13 cellular contexts compared by ENCODE assay signal in the genomic region with DNA sequence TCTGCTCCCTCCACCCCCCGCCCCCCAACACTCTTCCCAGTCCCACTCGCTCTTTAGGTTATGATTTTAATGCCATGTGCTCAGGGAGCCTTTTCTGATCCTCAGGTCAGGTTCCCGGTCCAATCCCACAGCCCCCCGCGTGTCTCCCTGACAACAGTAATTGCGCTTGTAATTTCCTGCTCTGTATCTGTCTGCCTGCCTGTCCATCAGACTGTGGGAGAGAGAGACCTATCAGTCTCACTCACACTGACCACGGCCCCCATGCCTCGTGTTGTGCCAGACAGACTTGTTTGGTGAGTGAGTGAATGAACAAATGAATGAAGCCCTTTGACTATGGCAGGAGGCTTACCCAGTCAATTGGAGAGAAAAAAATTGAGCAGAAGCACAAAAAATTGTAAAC. TPM values are rescaled to one million over a fixed set of nuclear protein-coding genes. Genes with fewer than 3 reads are reported as not detected.
DNase-seq lines count a peak whose midpoint lies in the region; ATAC-seq, FAIRE-seq and TF ChIP-seq lines count a peak whose summit lies in the region.
"Had no signal": no experiment of that assay in that cellular context is flagged by ENCODE, and none has a peak within 500 bp of the region (broad histone marks: within the 10 kb centered on the region; RNA-seq: fewer than 3 reads in every experiment).

No MANE protein-coding gene starts in this region.

- no peak overlapping the region; the same call in 1 of the 2 replicates for H3K4me2 ChIP-seq in HepG2 (ENCODE audit: low read depth, low read length)

- intact Hi-C loops in HepG2 (cut with micrococcal nuclease; ENCODE audit: unreplicated experiment): no loop called here
- intact Hi-C loops in uterus (cut with DNase I; ENCODE audit: low total_unique reads): loop anchor here (5.0 kb wide), 1 partner anchor 79 kb away; no protein-coding TSS in a partner anchor

- no peak overlapping the region for H3K4me3 Mint-ChIP-seq in activated naive CD8-positive, alpha-beta T cell treated with anti-CD3 and anti-CD28 coated beads, Interleukin-2, amount 10 ng/mL, durations not matched to agents 7 days and 5 days

- in situ Hi-C loops in HepG2 (cut with HindIII; ENCODE audit: extremely low pct_ligation_motif_present, low pct_unique_long_range_greater_than_20kb): no loop called here

- no peak overlapping the region for H2AFZ ChIP-seq in HepG2 (ENCODE audit: low read length)

- no peaks in the 10 kb centered on the region for H3K9me3 Mint-ChIP-seq in activated naive CD8-positive, alpha-beta T cell treated with anti-CD3 and anti-CD28 coated beads, Interleukin-2, amount 10 ng/mL, durations not matched to agents 7 days and 5 days

- TF ChIP-seq RAD21 in liver (IDR thresholded peaks at IDR 0.05) (no peak), HepG2 (CRISPR knock-in tag; IDR thresholded peaks at IDR 0.05) (no peak)

- peaks cover 9% of the 10 kb centered on the region for H3K36me3 Mint-ChIP-seq in activated naive CD8-positive, alpha-beta T cell treated with anti-CD3 and anti-CD28 coated beads, Interleukin-2, amount 10 ng/mL, durations not matched to agents 7 days and 5 days

- ATAC-seq in HepG2 (no peak), HG03196 (IDR thresholded peaks at IDR 0.05; ENCODE audit: unreplicated experiment) (no peak)
- no peak for ATAC-seq in activated naive CD8-positive, alpha-beta T cell treated with anti-CD3 and anti-CD28 coated beads, Interleukin-2, amount 10 ng/mL, durations not matched to agents 7 days and 5 days (ENCODE audit: low read depth)

- TF ChIP-seq CTCF in liver (IDR thresholded peaks at IDR 0.05; ENCODE audit: low read depth, low read length, missing input control) (no peak), HepG2 (CRISPR knock-in tag; IDR thresholded peaks at IDR 0.05) (no peak), uterus (IDR thresholded peaks at IDR 0.05) (no peak)

- H3K27me3 ChIP-seq in liver (ENCODE audit: control insufficient read depth in 4 of 4, insufficient read depth in 4 of 4, low read length in 3 of 4) (no peaks in the 10 kb centered on the region), HepG2 (ENCODE audit: control insufficient read depth in 1 of 2, insufficient read depth in 2 of 2, low read length in 2 of 2) (no peaks in the 10 kb centered on the region), muscle layer of duodenum (ENCODE audit: low read depth, low read length) (no peaks in the 10 kb centered on the region), uterus (no peaks in the 10 kb centered on the region)
- H3K27me3 ChIP-seq: brain microvascular endothelial cell had no signal

- H3K36me3 ChIP-seq in liver (ENCODE audit: control insufficient read depth in 4 of 4, insufficient read depth in 3 of 4, low read depth in 1 of 4, low read length in 3 of 4) (no peaks in the 10 kb centered on the region), HepG2 (replicated peaks in 1 of 2; ENCODE audit: control insufficient read depth in 1 of 2, insufficient read depth in 2 of 2, low read length in 2 of 2) (no peaks in the 10 kb centered on the region), muscle layer of duodenum (ENCODE audit: control insufficient read depth in 1 of 2, insufficient read depth in 2 of 2, low read length in 2 of 2) (no peaks in the 10 kb centered on the region), uterus (no peaks in the 10 kb centered on the region)
- H3K36me3 ChIP-seq: brain microvascular endothelial cell had no signal

- TF ChIP-seq EP300 in HepG2 (IDR thresholded peaks at IDR 0.05; ENCODE audit: low read depth in 2 of 2, low read length in 2 of 2): no peak
- no peak for TF ChIP-seq EP300 in HepG2 (CRISPR knock-in tag; IDR thresholded peaks at IDR 0.05; ENCODE audit: borderline replicate concordance)

- no peaks in the 10 kb centered on the region for H3K27me3 Mint-ChIP-seq in activated naive CD8-positive, alpha-beta T cell treated with anti-CD3 and anti-CD28 coated beads, Interleukin-2, amount 10 ng/mL, durations not matched to agents 7 days and 5 days

- CTCF ChIA-PET in HepG2 (lab: Yijun Ruan, JAX; ENCODE audit: low intra/inter-chr PET ratio, low total read pairs): no interaction called here

- H3K9me3 ChIP-seq in liver (ENCODE audit: control insufficient read depth in 4 of 4, low read length in 3 of 4) (no peaks in the 10 kb centered on the region), HepG2 (ENCODE audit: low read length) (no peaks in the 10 kb centered on the region), muscle layer of duodenum (ENCODE audit: control insufficient read depth in 1 of 2, low read length in 2 of 2) (no peaks in the 10 kb centered on the region), uterus (no peaks in the 10 kb centered on the region)
- H3K9me3 ChIP-seq: mucosa of descending colon had no signal

- WGBS in liver: 53% methylated on average over 8 of the region's 8 CpGs
- 81% methylated on average over 8 of the region's 8 CpGs for WGBS in HepG2 (ENCODE audit: low lambda C conversion rate)

- BruUV-seq in HepG2 (replicated peaks; lab: Mats Ljungman, UMichigan): no TSS peak

- H3K27ac Mint-ChIP-seq in activated naive CD8-positive, alpha-beta T cell treated with anti-CD3 and anti-CD28 coated beads, Interleukin-2, amount 10 ng/mL, durations not matched to agents 7 days and 5 days: peak overlapping the region; percentile 65

- peaks cover 68% of the 10 kb centered on the region for H3K4me1 Mint-ChIP-seq in activated naive CD8-positive, alpha-beta T cell treated with anti-CD3 and anti-CD28 coated beads, Interleukin-2, amount 10 ng/mL, durations not matched to agents 7 days and 5 days

- peak overlapping the region in 1 of 2 donors; percentile 18 for H3K9ac ChIP-seq in liver (ENCODE audit: low read depth in 1 of 2, low read length in 2 of 2)
- no peak overlapping the region for H3K9ac ChIP-seq in HepG2 (ENCODE audit: insufficient read depth, low read depth, low read length)

- H3K4me1 ChIP-seq in liver (ENCODE audit: control insufficient read depth in 4 of 4, insufficient read depth in 4 of 4, low read length in 3 of 4): peaks cover 29 to 83% (median 65%) of the 10 kb centered on the region in 4 donors
- peaks cover 89% of the 10 kb centered on the region for H3K4me1 ChIP-seq in HepG2 (ENCODE audit: insufficient read depth, low read length)
- H3K4me1 ChIP-seq in muscle layer of duodenum (ENCODE audit: control insufficient read depth in 1 of 2, insufficient read depth in 2 of 2, low read length in 2 of 2): peaks cover 55 to 77% of the 10 kb centered on the region in 2 donors
- peaks cover 27 to 43% of the 10 kb centered on the region in 2 donors for H3K4me1 ChIP-seq in uterus

- FAIRE-seq in HepG2 (lab: Jason Lieb, UNC): no peak
- FAIRE-seq: GM18507 had no signal

- no peak for DNase-seq in HepG2 (ENCODE audit: low spot score)
- no peak for DNase-seq in activated naive CD8-positive, alpha-beta T cell treated with anti-CD3 and anti-CD28 coated beads, Interleukin-2, amount 10 ng/mL, durations not matched to agents 7 days and 5 days
- no peak for DNase-seq in uterus
- DNase-seq in hepatic stellate cell (ENCODE audit: low spot score): no peak
- no peak for DNase-seq in activated naive CD4-positive, alpha-beta T cell treated with anti-CD3 and anti-CD28 coated beads, Interleukin-2, amount 50 U/mL, for 16 hours
- DNase-seq: activated CD4-positive, CD25-positive, alpha-beta regulatory T cell treated with anti-CD3 and anti-CD28 coated beads, Interleukin-2, amount 50 U/mL, for 72 hours; brain microvascular endothelial cell; stimulated activated CD4-positive, alpha-beta T cell treated with anti-CD3 and anti-CD28 coated beads, Interleukin-2, amount 100 ng/mL, for 24 hours had no signal

- peak overlapping the region; percentile 82 to 87 for H3K27ac ChIP-seq in liver (ENCODE audit: low read depth in 1 of 2, low read length in 2 of 2)
- H3K27ac ChIP-seq in HepG2 (ENCODE audit: extremely low read length, insufficient read depth, low read length): no peak overlapping the region
- peak overlapping the region; percentile 45 for H3K27ac ChIP-seq in muscle layer of duodenum (ENCODE audit: low read length)
- H3K27ac ChIP-seq in uterus: peak overlapping the region; percentile 88 to 91
- H3K27ac ChIP-seq: brain microvascular endothelial cell had no signal

- peaks cover 14% of the 10 kb centered on the region for H3K79me2 ChIP-seq in HepG2 (ENCODE audit: insufficient read depth, low read length)

- TF ChIP-seq POLR2A in HepG2 (IDR thresholded peaks at IDR 0.05; ENCODE audit: insufficient read depth in 1 of 2, low read depth in 2 of 2, low read length in 2 of 2): no peak
- no peak for TF ChIP-seq POLR2A in uterus (IDR thresholded peaks at IDR 0.05)

- H4K20me1 ChIP-seq in HepG2 (ENCODE audit: insufficient read depth, low read length): peaks cover 3% of the 10 kb centered on the region

- POLR2A ChIA-PET in HepG2 (lab: Yijun Ruan, JAX): no interaction called here
- POLR2A ChIA-PET in activated naive CD8-positive, alpha-beta T cell treated with anti-CD3 and anti-CD28 coated beads, Interleukin-2, amount 10 ng/mL, durations not matched to agents 7 days and 5 days (lab: Charles Lee): no interaction called here

- H3K4me3 ChIP-seq in liver (ENCODE audit: low read depth in 1 of 3, low read length in 3 of 3) (no peak overlapping the region), HepG2 (replicated peaks in 1 of 3; ENCODE audit: insufficient read depth in 1 of 3, low read depth in 2 of 3, low read length in 3 of 3) (no peak overlapping the region), muscle layer of duodenum (ENCODE audit: low read depth in 1 of 2, low read length in 2 of 2) (no peak overlapping the region), uterus (no peak overlapping the region)
- H3K4me3 ChIP-seq: mucosa of descending colon had no signal

RNA-seq across cellular contexts. Expression of a gene that starts 50.8 kb away (rescaled TPM):
- total RNA-seq in liver (10 to 100 TPM; 38.9 to 40.2 TPM), HepG2 (2016; rRNA removed; fragmentation: Illumina TruSeq; extraction: Trizol) (11.1 and 21.2 TPM in 2 replicates), uterus (100 to 1,000 TPM in 1 of 4 donors, 10 to 100 TPM in 3; 45.6 to 175 (median 59.1) TPM)
- polyA plus RNA-seq in liver (10 to 100 TPM; 29.3 to 46.4 TPM), HepG2 (2011; rRNA removed) (13.5 and 17.0 TPM in 2 replicates)
- total RNA-seq in HepG2 (2016; cell fraction: cytosol; rRNA removed; fragmentation: Illumina TruSeq; extraction: Trizol; ENCODE audit: low read depth): 3.1 and 4.6 TPM in 2 replicates
- 8.0 and 21.1 TPM in 2 replicates for total RNA-seq in HepG2 (2016; cell fraction: insoluble cytoplasmic fraction; rRNA removed; fragmentation: Illumina TruSeq; extraction: Trizol)
- 5.2 and 6.6 TPM in 2 replicates for total RNA-seq in HepG2 (2016; cell fraction: membrane; rRNA removed; fragmentation: Illumina TruSeq; extraction: Trizol)
- 18.9 and 25.8 TPM in 2 replicates for total RNA-seq in HepG2 (2016; cell fraction: nucleus; rRNA removed; fragmentation: Illumina TruSeq; extraction: Trizol)
- 7.9 and 8.8 TPM in 2 replicates for polyA plus RNA-seq in HepG2 (2011; cell fraction: cytosol; rRNA removed)
- polyA plus RNA-seq in HepG2 (2011; cell fraction: nucleus; rRNA removed): 20.3 and 20.8 TPM in 2 replicates
- polyA plus RNA-seq in HepG2 (2012): 23.5 and 24.3 TPM in 2 replicates
- 1.8 TPM in 2 replicates for polyA plus RNA-seq in HepG2 (2016; cell fraction: cytosol; fragmentation: Illumina TruSeq; extraction: Trizol; ENCODE audit: low read depth)
- polyA plus RNA-seq in HepG2 (2016; cell fraction: insoluble cytoplasmic fraction; fragmentation: Illumina TruSeq; extraction: Trizol; ENCODE audit: low read depth): 8.3 and 10.9 TPM in 2 replicates
- 2.8 and 3.4 TPM in 2 replicates for polyA plus RNA-seq in HepG2 (2016; cell fraction: membrane; fragmentation: Illumina TruSeq; extraction: Trizol; ENCODE audit: low read depth)
- polyA plus RNA-seq in HepG2 (2016; cell fraction: nucleus; fragmentation: Illumina TruSeq; extraction: Trizol; ENCODE audit: insufficient read depth, low read depth): 36.4 and 38.3 TPM in 2 replicates
- polyA minus RNA-seq in HepG2 (2011; rRNA and poly(A)+ RNA removed; ENCODE audit: low replicate concordance): 34.0 and 41.6 TPM in 2 replicates
- 9.9 and 11.8 TPM in 2 replicates for polyA minus RNA-seq in HepG2 (2011; cell fraction: cytosol; rRNA and poly(A)+ RNA removed)
- polyA minus RNA-seq in HepG2 (2011; cell fraction: nucleus; rRNA and poly(A)+ RNA removed): 11.3 and 11.4 TPM in 2 replicates
- total RNA-seq in activated naive CD8-positive, alpha-beta T cell treated with anti-CD3 and anti-CD28 coated beads, Interleukin-2, amount 10 ng/mL, durations not matched to agents 7 days and 5 days: 10 to 100 TPM; 83.2 to 85.5 TPM
